In the genomic region with DNA sequence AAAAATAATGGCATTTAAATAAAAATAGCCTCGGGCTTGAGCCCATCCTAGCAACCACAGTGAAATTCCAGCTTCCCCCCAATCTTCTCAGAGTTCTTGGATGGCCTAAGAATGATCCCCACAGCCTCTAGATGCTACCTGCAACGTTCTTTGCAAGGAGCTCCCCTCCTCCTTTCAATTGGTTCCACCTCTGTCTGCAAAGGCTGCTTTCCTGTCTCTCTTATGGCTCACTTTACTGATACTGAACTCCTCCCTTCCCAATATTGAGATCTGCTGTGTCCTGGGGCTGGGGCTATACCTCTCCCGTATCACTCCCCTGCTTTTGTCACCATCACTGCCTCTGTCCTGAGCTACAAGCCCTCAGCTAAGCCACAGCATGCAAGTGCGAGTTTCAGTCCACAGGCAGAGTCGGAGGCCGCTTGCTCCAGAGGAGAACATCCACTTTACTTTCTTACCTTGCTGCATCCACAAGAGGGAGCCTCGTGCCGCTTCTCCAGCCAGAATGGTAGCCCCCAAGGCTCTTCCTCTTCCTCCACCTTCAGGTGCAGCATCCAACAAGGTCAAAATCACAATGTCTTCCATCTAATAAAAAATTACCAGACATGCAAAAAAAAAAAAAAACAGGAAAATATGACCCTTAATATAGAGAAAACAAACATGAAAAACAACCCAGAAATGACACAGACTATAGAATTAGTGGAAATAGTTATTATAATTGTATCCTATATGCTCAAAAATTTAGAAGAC, we compare ENCODE assay signal across 8 cellular contexts. TPM values are rescaled to one million over a fixed set of nuclear protein-coding genes. Genes with fewer than 3 reads are reported as not detected.
A peak's percentile ranks its signal among the peaks of the same experiment; 100 is the strongest.
DNase-seq lines count a peak whose midpoint lies in the region; ATAC-seq, FAIRE-seq and TF ChIP-seq lines count a peak whose summit lies in the region.

No MANE protein-coding gene starts in this region.

- no peaks in the 10 kb centered on the region for H3K36me3 Mint-ChIP-seq in nephron (ENCODE audit: low read depth)

- no peak overlapping the region for H3K4me2 ChIP-seq in K562 (ENCODE audit: insufficient read depth, low read length)

- no peak overlapping the region for H3K4me3 Mint-ChIP-seq in nephron

- no peak overlapping the region for H3K4me3 ChIP-seq in AG04449 (ENCODE audit: low read depth, low read length)
- H3K4me3 ChIP-seq in K562, result no peak overlapping the region
- no peak overlapping the region for H3K4me3 ChIP-seq in coronary artery

- no peaks in the 10 kb centered on the region for H3K4me1 Mint-ChIP-seq in nephron

- in situ Hi-C loops in K562 (cut with MboI), result no loop called here

- no peak overlapping the region for H3K9ac ChIP-seq in K562 (ENCODE audit: insufficient read depth in 1 of 2, low read depth in 2 of 2, low read length in 2 of 2)

- no peak overlapping the region for H3K27ac Mint-ChIP-seq in nephron

- H3K27me3 ChIP-seq in K562 (ENCODE audit: control insufficient read depth in 2 of 2, insufficient read depth in 2 of 2, low read length in 2 of 2), result no peaks in the 10 kb centered on the region

- no peak overlapping the region for H2AFZ ChIP-seq in K562 (ENCODE audit: low read depth, low read length)

- POLR2A ChIA-PET in AG04449 (lab: Yijun Ruan, JAX) (no interaction called here), K562 (lab: Yijun Ruan, JAX) (no interaction called here)

- TF ChIP-seq POLR2A in K562 (conservative IDR thresholded peaks at IDR 0.05), result no peak

- TF ChIP-seq CTCF in AG04449 (IDR thresholded peaks at IDR 0.05; ENCODE audit: insufficient read depth, low read length, missing control alignments), result peak; percentile 59
- TF ChIP-seq CTCF in K562 (IDR thresholded peaks at IDR 0.05 in 2 of 3, conservative IDR thresholded peaks at IDR 0.05 in 1 of 3; ENCODE audit: insufficient read depth in 2 of 3, low read depth in 1 of 3, low read length in 3 of 3), result peak; percentile 36 to 53 (median 49); a peak in 5 of 6 replicates
- peak; percentile 39 to 58 (median 57) for TF ChIP-seq CTCF in nephron (IDR thresholded peaks at IDR 0.05; ENCODE audit: unreplicated experiment in 3 of 3)
- no peak for TF ChIP-seq CTCF in coronary artery (IDR thresholded peaks at IDR 0.05)

- H3K4me1 ChIP-seq in K562 (replicated peaks in 1 of 2; ENCODE audit: control insufficient read depth in 2 of 2, insufficient read depth in 2 of 2, low read length in 2 of 2), result no peaks in the 10 kb centered on the region

- no peak for TF ChIP-seq EP300 in K562 (IDR thresholded peaks at IDR 0.05; ENCODE audit: low read length)

- DNase-seq in AG04449 (ENCODE audit: low read depth, low spot score), result no peak
- DNase-seq in GF-D8 (lab: John Stamatoyannopoulos, UW), result peak; percentile 54
- peak; percentile 62 for DNase-seq in NCI-H69 (lab: John Stamatoyannopoulos, UW)
- peak in 1 of 4 experiments; percentile 51 for DNase-seq in K562 (ENCODE audit: extremely low read depth in 1 of 4, low spot score in 3 of 4)
- no peak for DNase-seq in coronary artery (ENCODE audit: low spot score)

- H3K27ac ChIP-seq in K562 (ENCODE audit: extremely low read depth, low read depth, low read length) (no peak overlapping the region), coronary artery (no peak overlapping the region)

- H4K20me1 ChIP-seq in K562 (replicated peaks; ENCODE audit: control insufficient read depth, insufficient read depth, low read length), result no peaks in the 10 kb centered on the region

- CTCF ChIA-PET in AG04449 (lab: Yijun Ruan, JAX), result interaction anchor here (0.9 to 2.7 kb wide), 4 partner anchors 16 to 432 kb away, joined by 3 to 26 read pairs (median 3); no protein-coding TSS in a partner anchor
- CTCF ChIA-PET in K562 (lab: Yijun Ruan, JAX; ENCODE audit: low intra/inter-chr PET ratio), result interaction anchor here (1.4 kb wide), 1 partner anchor 365 kb away, joined by 3 read pairs; no protein-coding TSS in a partner anchor

- no TSS peak for BruUV-seq in K562 (replicated peaks; lab: Mats Ljungman, UMichigan)

- H3K9me1 ChIP-seq in K562 (ENCODE audit: control insufficient read depth, insufficient read depth, low read length), result no peaks in the 10 kb centered on the region

- H3K36me3 ChIP-seq in K562 (ENCODE audit: control insufficient read depth, insufficient read depth, low read length), result no peaks in the 10 kb centered on the region

- 7% methylated on average over 8 of the region's 8 CpGs for WGBS in K562 (ENCODE audit: insufficient coverage, low coverage, missing lambda C conversion rate)

- no peaks in the 10 kb centered on the region for H3K79me2 ChIP-seq in K562 (ENCODE audit: control insufficient read depth, insufficient read depth, low read length)

- H3K27me3 Mint-ChIP-seq in nephron (ENCODE audit: low read depth), result peaks cover 10% of the 10 kb centered on the region

- ATAC-seq in K562 (peak; percentile 93), GM18858 (IDR thresholded peaks at IDR 0.05; ENCODE audit: unreplicated experiment) (no peak), HG03457 (IDR thresholded peaks at IDR 0.05; ENCODE audit: unreplicated experiment) (no peak)

- peak; percentile 40 for FAIRE-seq in K562 (lab: Jason Lieb, UNC)

- peaks cover 15% of the 10 kb centered on the region for H3K9me3 Mint-ChIP-seq in nephron

- intact Hi-C loops in K562 (cut with micrococcal nuclease), result loop anchor here (10.0 kb wide), 1 partner anchor 98 kb away; no protein-coding TSS in a partner anchor

- no peaks in the 10 kb centered on the region for H3K9me3 ChIP-seq in K562 (replicated peaks; ENCODE audit: control insufficient read depth, insufficient read depth, low read depth, low read length)

- peak in 1 of 2 experiments; percentile 24; a peak in 2 of 4 replicates for TF ChIP-seq RAD21 in K562 (CRISPR knock-in tag; conservative IDR thresholded peaks at IDR 0.05 in 1 of 2, IDR thresholded peaks at IDR 0.05 in 1 of 2)

TF ChIP-seq in K562, 482 proteins besides CTCF, POLR2A, EP300 and RAD21 (continues in another document):
- TF ChIP-seq CTCFL (IDR thresholded peaks at IDR 0.05; ENCODE audit: borderline replicate concordance, insufficient read depth, low read depth, low read length, poor library complexity, severe bottlenecking) (peak; percentile 86), ZNF589 (CRISPR knock-in tag; IDR thresholded peaks at IDR 0.05; ENCODE audit: low read depth) (no peak), YY1 (IDR thresholded peaks at IDR 0.05; ENCODE audit: borderline replicate concordance in 1 of 3, control insufficient read depth in 1 of 3, extremely low read depth in 1 of 3, insufficient read depth in 3 of 3, insufficient read length in 1 of 3, insufficient replicate concordance in 2 of 3, low read depth in 1 of 3, low read length in 2 of 3) (peak in 1 of 3 experiments; percentile 7), CHD4 (IDR thresholded peaks at IDR 0.05; ENCODE audit: insufficient read depth, insufficient replicate concordance, low read depth, low read length, poor library complexity, severe bottlenecking) (no peak)
- TF ChIP-seq, protein P1, sequence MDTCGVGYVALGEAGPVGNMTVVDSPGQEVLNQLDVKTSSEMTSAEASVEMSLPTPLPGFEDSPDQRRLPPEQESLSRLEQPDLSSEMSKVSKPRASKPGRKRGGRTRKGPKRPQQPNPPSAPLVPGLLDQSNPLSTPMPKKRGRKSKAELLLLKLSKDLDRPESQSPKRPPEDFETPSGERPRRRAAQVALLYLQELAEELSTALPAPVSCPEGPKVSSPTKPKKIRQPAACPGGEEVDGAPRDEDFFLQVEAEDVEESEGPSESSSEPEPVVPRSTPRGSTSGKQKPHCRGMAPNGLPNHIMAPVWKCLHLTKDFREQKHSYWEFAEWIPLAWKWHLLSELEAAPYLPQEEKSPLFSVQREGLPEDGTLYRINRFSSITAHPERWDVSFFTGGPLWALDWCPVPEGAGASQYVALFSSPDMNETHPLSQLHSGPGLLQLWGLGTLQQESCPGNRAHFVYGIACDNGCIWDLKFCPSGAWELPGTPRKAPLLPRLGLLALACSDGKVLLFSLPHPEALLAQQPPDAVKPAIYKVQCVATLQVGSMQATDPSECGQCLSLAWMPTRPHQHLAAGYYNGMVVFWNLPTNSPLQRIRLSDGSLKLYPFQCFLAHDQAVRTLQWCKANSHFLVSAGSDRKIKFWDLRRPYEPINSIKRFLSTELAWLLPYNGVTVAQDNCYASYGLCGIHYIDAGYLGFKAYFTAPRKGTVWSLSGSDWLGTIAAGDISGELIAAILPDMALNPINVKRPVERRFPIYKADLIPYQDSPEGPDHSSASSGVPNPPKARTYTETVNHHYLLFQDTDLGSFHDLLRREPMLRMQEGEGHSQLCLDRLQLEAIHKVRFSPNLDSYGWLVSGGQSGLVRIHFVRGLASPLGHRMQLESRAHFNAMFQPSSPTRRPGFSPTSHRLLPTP (IDR thresholded peaks at IDR 0.05; ENCODE audit: borderline replicate concordance, extremely low read depth, insufficient read length), result no peak

RNA-seq across cellular contexts. Expression of gene TMEM45B, which starts 48.6 kb away (rescaled TPM):
- total RNA-seq in K562 (2011; cell fraction: chromatin; rRNA removed; ENCODE audit: low replicate concordance), result not detected in 2 replicates
- not detected in 2 replicates for total RNA-seq in K562 (2011; cell fraction: nucleolus; rRNA removed)
- total RNA-seq in K562 (2011; cell fraction: nucleoplasm; rRNA removed), result not detected in 2 replicates
- not detected in 2 replicates for total RNA-seq in K562 (2014; rRNA removed)
- total RNA-seq in K562 (2014; rRNA removed; fragmentation: Illumina TruSeq; extraction: Trizol), result not detected in 2 replicates
- not detected in 2 replicates for total RNA-seq in K562 (2015; rRNA removed; fragmentation: Illumina TruSeq; extraction: Trizol)
- total RNA-seq in K562 (2021), result 0.07 and 0.16 TPM in 2 replicates
- not detected in 2 replicates for polyA plus RNA-seq in K562 (2011; rRNA removed)
- polyA plus RNA-seq in K562 (2011; cell fraction: cytosol; rRNA removed), result not detected in 2 replicates
- not detected in 2 replicates for polyA plus RNA-seq in K562 (2011; cell fraction: nucleus; rRNA removed)
- polyA plus RNA-seq in K562 (2012), result not detected in 2 replicates
- not detected in 2 replicates for polyA plus RNA-seq in K562 (2014; fragmentation: Illumina TruSeq; extraction: Trizol)
- not detected for polyA plus RNA-seq in K562 (2014; fragmentation: Nextera tagmentation; extraction: Ambion mirVana)
- polyA plus RNA-seq in K562 (2014; rRNA removed), result not detected in 2 replicates
- polyA minus RNA-seq in K562 (2011; rRNA and poly(A)+ RNA removed), result not detected in 2 replicates
- polyA minus RNA-seq in K562 (2011; cell fraction: cytosol; rRNA and poly(A)+ RNA removed), result 0.82 TPM in 1 of 2 replicates, not detected in the other
- polyA minus RNA-seq in K562 (2011; cell fraction: nucleus; rRNA and poly(A)+ RNA removed), result not detected in 2 replicates

Comparison
In these comparisons a context has a peak if more than half of its experiments do, and no peak if none do; other contexts are left out.
1. DNase-seq: peak in GF-D8 (single experiment) and NCI-H69 (single experiment); none in AG04449 (single experiment) and coronary artery (single experiment).